Comparison of ENCODE assay signal across 8 cellular contexts in the genomic region with DNA sequence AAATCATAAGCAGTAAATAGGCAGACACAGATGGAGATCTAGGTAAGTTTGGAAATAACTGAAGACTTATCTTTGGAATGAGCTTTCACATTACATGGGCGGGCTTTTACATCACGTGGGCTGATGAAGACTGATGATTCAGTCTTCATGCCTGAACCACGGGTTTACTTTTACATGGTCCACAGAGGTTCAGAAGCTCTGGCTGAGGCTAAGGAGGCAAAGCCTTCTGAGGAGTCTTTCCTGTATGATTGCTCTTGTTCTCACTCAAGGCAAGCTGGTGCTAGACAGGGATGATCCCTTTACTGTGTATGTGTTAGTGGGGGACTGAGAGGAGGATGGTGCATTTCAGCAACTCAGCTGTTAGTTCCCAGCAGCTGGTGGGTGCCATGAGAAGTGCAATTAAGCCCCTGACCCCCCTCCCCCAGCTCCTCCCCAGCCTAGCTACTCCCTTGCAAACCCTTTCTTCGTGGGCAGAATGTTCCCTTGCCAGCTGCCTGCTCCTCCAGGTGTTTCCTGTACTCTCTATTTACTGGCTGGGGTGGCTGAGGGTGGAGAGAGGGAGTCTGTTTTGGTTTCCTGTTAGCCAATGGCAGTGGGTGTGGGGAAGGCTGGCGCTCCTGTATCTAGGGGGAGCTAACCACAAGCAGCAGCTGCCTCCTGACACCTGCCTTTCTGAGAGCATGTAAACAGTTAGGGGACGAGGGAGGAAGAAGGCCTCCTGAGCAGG. TPM values are rescaled to one million over a fixed set of nuclear protein-coding genes. Genes with fewer than 3 reads are reported as not detected.
A peak's percentile ranks its signal among the peaks of the same experiment; 100 is the strongest.
DNase-seq lines count a peak whose midpoint lies in the region; ATAC-seq and TF ChIP-seq lines count a peak whose summit lies in the region.

No MANE protein-coding gene starts in this region.

- H3K27ac Mint-ChIP-seq in CD8-positive, alpha-beta T cell, result peak overlapping the region; percentile 93
- H3K27ac Mint-ChIP-seq in activated T-cell treated with anti-CD3 and anti-CD28 coated beads, Interleukin-2, amount 50 U/mL, for 72 hours, result peak overlapping the region; percentile 77
- peak overlapping the region; percentile 87 for H3K27ac Mint-ChIP-seq in stimulated activated naive B cell treated with anti-CD40 and anti-IgM and Interleukin-4, amounts not matched to agents 10 μg/mL and 1 μg/mL and 100 μg/mL, for 72 hours

- intact Hi-C loops in CD8-positive, alpha-beta T cell (cut with DNase I, micrococcal nuclease), result loop anchor here (1.0 to 10.0 kb wide), 4 partner anchors 9 to 1194 kb away; partner anchors contain the start of genes MDM4 (in 1 of the 2) and PPFIA4 (in 1 of the 2)
- intact Hi-C loops in left ventricle myocardium inferior (cut with micrococcal nuclease), result no loop called here

- no peaks in the 10 kb centered on the region for H3K27me3 Mint-ChIP-seq in CD8-positive, alpha-beta T cell (ENCODE audit: low read depth)
- no peaks in the 10 kb centered on the region for H3K27me3 Mint-ChIP-seq in activated T-cell treated with anti-CD3 and anti-CD28 coated beads, Interleukin-2, amount 50 U/mL, for 72 hours (ENCODE audit: low read depth)
- no peaks in the 10 kb centered on the region for H3K27me3 Mint-ChIP-seq in stimulated activated naive B cell treated with anti-CD40 and anti-IgM and Interleukin-4, amounts not matched to agents 10 μg/mL and 1 μg/mL and 100 μg/mL, for 72 hours

- H3K4me3 ChIP-seq in CD8-positive, alpha-beta T cell (ENCODE audit: low read depth, low read length), result peak overlapping the region; percentile 12
- H3K4me3 ChIP-seq in left ventricle myocardium inferior, result no peak overlapping the region

- H3K36me3 ChIP-seq in CD8-positive, alpha-beta T cell (ENCODE audit: insufficient read depth, low read length), result no peaks in the 10 kb centered on the region
- H3K36me3 ChIP-seq in left ventricle myocardium inferior, result no peaks in the 10 kb centered on the region

- no peak for TF ChIP-seq CTCF in CD8-positive, alpha-beta T cell (IDR thresholded peaks at IDR 0.05)
- no peak for TF ChIP-seq CTCF in left ventricle myocardium inferior (IDR thresholded peaks at IDR 0.05; ENCODE audit: borderline replicate concordance)

- peak; percentile 50 to 88 (median 69) for DNase-seq in CD8-positive, alpha-beta T cell
- DNase-seq in NCI-H345 treated with DMSO at 0.1 percent for 48 hours (lab: John Stamatoyannopoulos, UW; ENCODE audit: unreplicated experiment) (peak; percentile 87), left ventricle myocardium inferior (peak; percentile 49), SW 1271 (lab: John Stamatoyannopoulos, UW) (no peak)
- peak; percentile 50 to 57 for DNase-seq in activated T-cell treated with anti-CD3 and anti-CD28 coated beads, Interleukin-2, amount 50 U/mL, for 72 hours
- peak; percentile 60 for DNase-seq in stimulated activated naive B cell treated with anti-CD40 and anti-IgM and Interleukin-4, amounts not matched to agents 10 μg/mL and 1 μg/mL and 100 μg/mL, for 72 hours

- POLR2A ChIA-PET in CD8-positive, alpha-beta T cell (lab: Charles Lee), result interaction anchor here (0.7 to 9.1 kb wide), 13 partner anchors 12 to 314 kb away, joined by 3 to 512 read pairs (median 5); partner anchors contain the start of genes ATP2B4, BTG2 and TMEM183A

- H3K27ac ChIP-seq in CD8-positive, alpha-beta T cell (ENCODE audit: low read depth, low read length), result peak overlapping the region; percentile 53
- peak overlapping the region; percentile 95 for H3K27ac ChIP-seq in left ventricle myocardium inferior (replicated peaks)

- H3K4me1 ChIP-seq in CD8-positive, alpha-beta T cell (ENCODE audit: insufficient read depth, low read length), result peaks cover 73% of the 10 kb centered on the region
- peaks cover 71% of the 10 kb centered on the region for H3K4me1 ChIP-seq in left ventricle myocardium inferior

- H3K9me3 Mint-ChIP-seq in CD8-positive, alpha-beta T cell, result no peaks in the 10 kb centered on the region
- H3K9me3 Mint-ChIP-seq in activated T-cell treated with anti-CD3 and anti-CD28 coated beads, Interleukin-2, amount 50 U/mL, for 72 hours, result no peaks in the 10 kb centered on the region
- no peaks in the 10 kb centered on the region for H3K9me3 Mint-ChIP-seq in stimulated activated naive B cell treated with anti-CD40 and anti-IgM and Interleukin-4, amounts not matched to agents 10 μg/mL and 1 μg/mL and 100 μg/mL, for 72 hours

- no peaks in the 10 kb centered on the region for H3K36me3 Mint-ChIP-seq in CD8-positive, alpha-beta T cell
- H3K36me3 Mint-ChIP-seq in activated T-cell treated with anti-CD3 and anti-CD28 coated beads, Interleukin-2, amount 50 U/mL, for 72 hours (ENCODE audit: insufficient read depth in 2 of 2), result no peaks in the 10 kb centered on the region
- H3K36me3 Mint-ChIP-seq in stimulated activated naive B cell treated with anti-CD40 and anti-IgM and Interleukin-4, amounts not matched to agents 10 μg/mL and 1 μg/mL and 100 μg/mL, for 72 hours, result peaks cover 2 to 5% of the 10 kb centered on the region in 2 donors

- ATAC-seq in CD8-positive, alpha-beta T cell, result peak; percentile 62
- ATAC-seq in HG03159 (IDR thresholded peaks at IDR 0.05; ENCODE audit: unreplicated experiment), result peak; percentile 65
- peak; percentile 48 to 56 for ATAC-seq in activated T-cell treated with anti-CD3 and anti-CD28 coated beads, Interleukin-2, amount 50 U/mL, for 72 hours (replicated peaks in 1 of 2)
- ATAC-seq in stimulated activated naive B cell treated with anti-CD40 and anti-IgM and Interleukin-4, amounts not matched to agents 10 μg/mL and 1 μg/mL and 100 μg/mL, for 72 hours (replicated peaks), result peak; percentile 64 to 71

- H3K4me1 Mint-ChIP-seq in CD8-positive, alpha-beta T cell (ENCODE audit: low read depth), result peaks cover 88% of the 10 kb centered on the region
- H3K4me1 Mint-ChIP-seq in activated T-cell treated with anti-CD3 and anti-CD28 coated beads, Interleukin-2, amount 50 U/mL, for 72 hours (ENCODE audit: low read depth), result peaks cover 68% of the 10 kb centered on the region
- H3K4me1 Mint-ChIP-seq in stimulated activated naive B cell treated with anti-CD40 and anti-IgM and Interleukin-4, amounts not matched to agents 10 μg/mL and 1 μg/mL and 100 μg/mL, for 72 hours, result peaks cover 78 to 94% of the 10 kb centered on the region in 2 donors

- H3K4me3 Mint-ChIP-seq in CD8-positive, alpha-beta T cell, result peak overlapping the region; percentile 69
- H3K4me3 Mint-ChIP-seq in activated T-cell treated with anti-CD3 and anti-CD28 coated beads, Interleukin-2, amount 50 U/mL, for 72 hours, result peak overlapping the region; percentile 72 to 75
- peak overlapping the region; percentile 11 to 75 for H3K4me3 Mint-ChIP-seq in stimulated activated naive B cell treated with anti-CD40 and anti-IgM and Interleukin-4, amounts not matched to agents 10 μg/mL and 1 μg/mL and 100 μg/mL, for 72 hours

- no peaks in the 10 kb centered on the region for H3K27me3 ChIP-seq in CD8-positive, alpha-beta T cell (ENCODE audit: insufficient read depth, low read length)
- H3K27me3 ChIP-seq in left ventricle myocardium inferior (ENCODE audit: low read depth), result no peaks in the 10 kb centered on the region

- CTCF ChIA-PET in CD8-positive, alpha-beta T cell (lab: Charles Lee), result interaction anchor here (0.9 to 9.8 kb wide), 8 partner anchors 11 to 168 kb away, joined by 3 to 243 read pairs (median 25); no protein-coding TSS in a partner anchor

- TF ChIP-seq POLR2A in GM19099 (IDR thresholded peaks at IDR 0.05; ENCODE audit: extremely low read depth, insufficient read length, low read depth), result peak; percentile 26

- H3K9me3 ChIP-seq in CD8-positive, alpha-beta T cell (ENCODE audit: low read length), result no peaks in the 10 kb centered on the region
- no peaks in the 10 kb centered on the region for H3K9me3 ChIP-seq in left ventricle myocardium inferior (replicated peaks)

RNA-seq across cellular contexts. Expression of gene BTG2, which starts 15.4 kb away (rescaled TPM):
- total RNA-seq in CD8-positive, alpha-beta T cell, result 100 to 1,000 TPM; 751 to 765 TPM
- total RNA-seq in activated T-cell treated with anti-CD3 and anti-CD28 coated beads, Interleukin-2, amount 50 U/mL, for 72 hours, result 100 to 1,000 TPM; 138 to 153 TPM
- 73.7 TPM for total RNA-seq in left ventricle myocardium inferior

RNA-seq across cellular contexts. Expression of gene FMOD, which starts 30.2 kb away (rescaled TPM):
- not detected for total RNA-seq in CD8-positive, alpha-beta T cell
- 1 to 10 TPM in 1 of 2 donors, under 1 TPM in 1; 1.00 to 2.2 TPM for total RNA-seq in activated T-cell treated with anti-CD3 and anti-CD28 coated beads, Interleukin-2, amount 50 U/mL, for 72 hours
- total RNA-seq in left ventricle myocardium inferior, result 11.2 TPM

Comparison
In these comparisons a context has a peak if more than half of its experiments do, and no peak if none do; other contexts are left out.
1. DNase-seq: peak in CD8-positive, alpha-beta T cell (7 of 7), NCI-H345 treated with DMSO at 0.1 percent for 48 hours (single experiment), activated T-cell treated with anti-CD3 and anti-CD28 coated beads, Interleukin-2, amount 50 U/mL, for 72 hours (2 of 2), left ventricle myocardium inferior (single experiment) and stimulated activated naive B cell treated with anti-CD40 and anti-IgM and Interleukin-4, amounts not matched to agents 10 μg/mL and 1 μg/mL and 100 μg/mL, for 72 hours (single experiment); none in SW 1271 (0 of 2).
2. RNA of gene BTG2, which starts 15.4 kb away (total RNA-seq): 751 to 765 TPM in CD8-positive, alpha-beta T cell; 138 to 153 TPM in activated T-cell treated with anti-CD3 and anti-CD28 coated beads, Interleukin-2, amount 50 U/mL, for 72 hours and 73.7 TPM in left ventricle myocardium inferior (single experiment); every median in the first group is over 4 times any median in the second.
3. Peak in every context shown above with its lines, with median percentiles within 50 percentile points of each other: ATAC-seq, H3K27ac Mint-ChIP-seq and H3K4me3 Mint-ChIP-seq.